In genomic region chr15:77013786-77014136, GRCh38 we compare ENCODE assay signal across 10 cellular contexts. TPM values are rescaled to one million over a fixed set of nuclear protein-coding genes. Genes with fewer than 3 reads are reported as not detected.
DNase-seq lines count a peak whose midpoint lies in the region; ATAC-seq, FAIRE-seq and TF ChIP-seq lines count a peak whose summit lies in the region.
"Had no signal": no experiment of that assay in that cellular context is flagged by ENCODE, and none has a peak within 500 bp of the region (broad histone marks: within the 10 kb centered on the region; RNA-seq: fewer than 3 reads in every experiment).

No MANE protein-coding gene starts in this region.

- H3K27ac ChIP-seq in CD8-positive, alpha-beta memory T cell (ENCODE audit: low read depth, low read length), result peak overlapping the region; percentile 64
- no peak overlapping the region for H3K27ac ChIP-seq in kidney (ENCODE audit: low read depth in 2 of 2, low read length in 2 of 2)

- no peaks in the 10 kb centered on the region for H3K9me3 Mint-ChIP-seq in CD8-positive, alpha-beta memory T cell

- peaks cover 3% of the 10 kb centered on the region for H3K36me3 ChIP-seq in CD8-positive, alpha-beta memory T cell (ENCODE audit: insufficient read depth, low read length)
- H3K36me3 ChIP-seq in kidney (ENCODE audit: control insufficient read depth in 1 of 2, insufficient read depth in 2 of 2, low read length in 2 of 2), result no peaks in the 10 kb centered on the region

- peak overlapping the region; percentile 82 to 100 (median 96) for H3K27ac Mint-ChIP-seq in CD8-positive, alpha-beta memory T cell

- TF ChIP-seq CTCF in kidney (IDR thresholded peaks at IDR 0.05; ENCODE audit: borderline replicate concordance, extremely low read depth, insufficient read depth), result no peak

- intact Hi-C loops in kidney (cut with DNase I), result no loop called here

- H3K9me3 ChIP-seq in CD8-positive, alpha-beta memory T cell (ENCODE audit: low read length), result no peaks in the 10 kb centered on the region
- no peaks in the 10 kb centered on the region for H3K9me3 ChIP-seq in kidney (ENCODE audit: control insufficient read depth in 1 of 2, low read length in 2 of 2)

- DNase-seq in CD8-positive, alpha-beta memory T cell, result peak; percentile 51 to 97 (median 86)
- DNase-seq in activated CD4-positive, alpha-beta T cell treated with anti-CD3 and anti-CD28 coated beads, Interleukin-2, amount 50 U/mL, for 24 hours (ENCODE audit: low read depth in 1 of 2, low spot score in 1 of 2), result peak; percentile 67 to 88
- DNase-seq in kidney (peak; percentile 84), NCI-H2107 (lab: John Stamatoyannopoulos, UW) (no peak), NCI-H524 (lab: John Stamatoyannopoulos, UW) (no peak), occipital lobe (lab: John Stamatoyannopoulos, UW) (no peak)
- peak; percentile 87 for DNase-seq in stimulated activated naive CD8-positive, alpha-beta T cell treated with anti-CD3 and anti-CD28 coated beads, Interleukin-15, Interleukin-2, amounts not matched to agents 100 U/mL and 50 U/mL, for 24 hours

- H3K4me3 Mint-ChIP-seq in CD8-positive, alpha-beta memory T cell, result peak overlapping the region; percentile 66 to 90 (median 89)

- FAIRE-seq in kidney (lab: Jason Lieb, UNC), result no peak
- FAIRE-seq: astrocyte had no signal

- ATAC-seq in HG02870 (IDR thresholded peaks at IDR 0.05; ENCODE audit: unreplicated experiment), result peak; percentile 48
- peak; percentile 84 for ATAC-seq in stimulated activated naive CD8-positive, alpha-beta T cell treated with anti-CD3 and anti-CD28 coated beads, Interleukin-15, Interleukin-2, amounts not matched to agents 100 U/mL and 50 U/mL, for 24 hours

- H3K4me1 ChIP-seq in CD8-positive, alpha-beta memory T cell (ENCODE audit: insufficient read depth, low read length), result peaks cover 97% of the 10 kb centered on the region
- no peaks in the 10 kb centered on the region for H3K4me1 ChIP-seq in kidney (ENCODE audit: control insufficient read depth in 1 of 2, insufficient read depth in 1 of 2, low read depth in 1 of 2, low read length in 2 of 2)

- peak overlapping the region; percentile 47 for H3K4me3 ChIP-seq in CD8-positive, alpha-beta memory T cell (ENCODE audit: low read length)
- no peak overlapping the region for H3K4me3 ChIP-seq in kidney (ENCODE audit: low read length in 2 of 2)

- no peaks in the 10 kb centered on the region for H3K27me3 ChIP-seq in CD8-positive, alpha-beta memory T cell (ENCODE audit: insufficient read depth, low read length, poor library complexity, severe bottlenecking)

- no peaks in the 10 kb centered on the region for H3K27me3 Mint-ChIP-seq in CD8-positive, alpha-beta memory T cell

- POLR2A ChIA-PET in CD8-positive, alpha-beta memory T cell (lab: Charles Lee), result interaction anchor here (0.5 to 6.2 kb wide), 7 partner anchors 8 to 484 kb away, joined by 3 to 97 read pairs (median 4); partner anchors contain the start of gene PSTPIP1

- H3K4me1 Mint-ChIP-seq in CD8-positive, alpha-beta memory T cell, result peaks cover 92 to 100% (median 99%) of the 10 kb centered on the region in 3 donors

- CTCF ChIA-PET in CD8-positive, alpha-beta memory T cell (lab: Charles Lee), result interaction anchor here (0.6 to 5.1 kb wide), 12 partner anchors 10 to 408 kb away, joined by 3 to 52 read pairs (median 4); partner anchors contain the start of gene PSTPIP1

- H3K9ac ChIP-seq in kidney (ENCODE audit: low read length in 2 of 2), result no peak overlapping the region

- H3K36me3 Mint-ChIP-seq in CD8-positive, alpha-beta memory T cell, result peaks cover 4 to 46% (median 5%) of the 10 kb centered on the region in 3 donors

RNA-seq across cellular contexts. Expression of gene PSTPIP1, which starts 18.8 kb away (rescaled TPM):
- total RNA-seq in CD8-positive, alpha-beta memory T cell, result 100 to 1,000 TPM; 123 to 127 TPM
- polyA plus RNA-seq in CD8-positive, alpha-beta memory T cell, result 83.1 TPM
- total RNA-seq in kidney, result 22.1 TPM
- 2.2 TPM for polyA plus RNA-seq in kidney (ENCODE audit: insufficient read depth, low read depth, low replicate concordance)
- total RNA-seq in occipital lobe, result 0.62 TPM
- total RNA-seq: astrocyte, renal cortical epithelial cell had no signal

RNA-seq across cellular contexts. Expression of gene TSPAN3, which starts 57.1 kb away (rescaled TPM):
- total RNA-seq in CD8-positive, alpha-beta memory T cell, result 10 to 100 TPM; 59.3 to 60.5 TPM
- polyA plus RNA-seq in CD8-positive, alpha-beta memory T cell, result 45.2 TPM
- 245 TPM for total RNA-seq in kidney
- 273 TPM for polyA plus RNA-seq in kidney (ENCODE audit: insufficient read depth, low read depth, low replicate concordance)
- 202 TPM for total RNA-seq in occipital lobe

Comparison
In these comparisons a context has a peak if more than half of its experiments do, and no peak if none do; other contexts are left out.
1. DNase-seq: peak in CD8-positive, alpha-beta memory T cell (5 of 5), activated CD4-positive, alpha-beta T cell treated with anti-CD3 and anti-CD28 coated beads, Interleukin-2, amount 50 U/mL, for 24 hours (2 of 2), kidney (single experiment) and stimulated activated naive CD8-positive, alpha-beta T cell treated with anti-CD3 and anti-CD28 coated beads, Interleukin-15, Interleukin-2, amounts not matched to agents 100 U/mL and 50 U/mL, for 24 hours (single experiment); none in NCI-H2107 (single experiment), NCI-H524 (0 of 2) and occipital lobe (single experiment).
2. RNA of gene PSTPIP1, which starts 18.8 kb away (total RNA-seq): 123 to 127 TPM in CD8-positive, alpha-beta memory T cell and 22.1 TPM in kidney (single experiment); 0.62 TPM in occipital lobe (single experiment); every median in the first group is over 10 times any median in the second.